Comparison of ENCODE assay signal across 8 cellular contexts in genomic region chr1:59971464-59971911, GRCh38. TPM values are rescaled to one million over a fixed set of nuclear protein-coding genes. Genes with fewer than 3 reads are reported as not detected.
DNase-seq lines count a peak whose midpoint lies in the region; ATAC-seq, FAIRE-seq and TF ChIP-seq lines count a peak whose summit lies in the region.

No MANE protein-coding gene starts in this region.

- no peaks in the 10 kb centered on the region for H3K4me1 ChIP-seq in GM12878 (ENCODE audit: control insufficient read depth, insufficient read depth, low read length)

- in situ Hi-C loops in GM12878 (cut with MboI): no loop called here

- no peaks in the 10 kb centered on the region for H4K20me1 ChIP-seq in GM12878 (ENCODE audit: control insufficient read depth, insufficient read depth)

- SMC1A ChIA-PET in GM12878 (lab: Charles Lee; ENCODE audit: uncharacterized antibody, unreplicated experiment): interaction anchor here (0.6 to 0.7 kb wide), 2 partner anchors 24 to 794 kb away, joined by 3 to 4 read pairs; no protein-coding TSS in a partner anchor

- H3K36me3 ChIP-seq in GM12878 (ENCODE audit: control insufficient read depth in 2 of 2, insufficient read depth in 2 of 2, low read length in 1 of 2): no peaks in the 10 kb centered on the region

- TF ChIP-seq CTCF in GM12878 (IDR thresholded peaks at IDR 0.05 in 2 of 3, conservative IDR thresholded peaks at IDR 0.05 in 1 of 3; ENCODE audit: control insufficient read depth in 2 of 3, extremely low read depth in 1 of 3, insufficient read depth in 1 of 3, low read depth in 3 of 3, low read length in 3 of 3): peak; percentile 87 to 90 (median 90)

- no peaks in the 10 kb centered on the region for H3K79me2 ChIP-seq in GM12878 (ENCODE audit: control insufficient read depth, insufficient read depth, low read length)

- BruUV-seq in GM12878 (replicated peaks; lab: Mats Ljungman, UMichigan): no TSS peak

- DNase-seq in DMS53 treated with DMSO at 0.1 percent for 48 hours (lab: John Stamatoyannopoulos, UW; ENCODE audit: unreplicated experiment) (peak; percentile 87), GOT3 (lab: John Stamatoyannopoulos, UW) (peak; percentile 31), NCI-H1048 (lab: John Stamatoyannopoulos, UW) (peak; percentile 37), SKM-1 (lab: John Stamatoyannopoulos, UW; ENCODE audit: unreplicated experiment) (peak; percentile 40), GM12878 (ENCODE audit: low read depth, low spot score) (no peak), iPS DF 4.7 (ENCODE audit: extremely low read depth, low spot score) (peak; percentile 30), skeletal muscle cell (ENCODE audit: low read depth) (no peak)

- TF ChIP-seq RAD21 in GM12878 (IDR thresholded peaks at IDR 0.05; ENCODE audit: insufficient read depth, low read depth, low read length): peak; percentile 68

- POLR2A ChIA-PET in GM12878 (lab: Charles Lee): no interaction called here

- FAIRE-seq in GM12878 (lab: Jason Lieb, UNC): peak; percentile 49

- H3K9me3 ChIP-seq in GM12878 (replicated peaks; ENCODE audit: control insufficient read depth, insufficient read depth, low read length): no peaks in the 10 kb centered on the region

- H3K27me3 ChIP-seq in GM12878 (replicated peaks in 1 of 2; ENCODE audit: control insufficient read depth in 2 of 2, insufficient read depth in 2 of 2, low read length in 1 of 2): no peaks in the 10 kb centered on the region

- no peak overlapping the region for H3K9ac ChIP-seq in GM12878 (ENCODE audit: control insufficient read depth, insufficient read depth, low read length)

- H3K4me3 ChIP-seq in GM12878 (no peak overlapping the region), skeletal muscle cell (ENCODE audit: low read depth, low read length) (peak overlapping the region; percentile 15)

- intact Hi-C loops in GM12878 (cut with micrococcal nuclease; ENCODE audit: unreplicated experiment): loop anchor here (5.0 to 10.0 kb wide), 4 partner anchors 183 to 1616 kb away; no protein-coding TSS in a partner anchor

- RAD21 ChIA-PET in GM12878 (lab: Charles Lee; ENCODE audit: unreplicated experiment): interaction anchor here (0.8 to 1.7 kb wide), 6 partner anchors 12 to 1617 kb away, joined by 3 to 8 read pairs (median 4); no protein-coding TSS in a partner anchor

- no peak overlapping the region for H3K27ac ChIP-seq in GM12878 (ENCODE audit: control insufficient read depth, insufficient read depth)

- H3K4me2 ChIP-seq in GM12878 (ENCODE audit: control insufficient read depth, insufficient read depth): no peak overlapping the region

- no peak overlapping the region for H2AFZ ChIP-seq in GM12878 (ENCODE audit: control insufficient read depth, low read depth, low read length)

- CTCF ChIA-PET in GM12878 (lab: Yijun Ruan, JAX): interaction anchor here (0.6 to 4.0 kb wide), 29 partner anchors 10 to 1870 kb away, joined by 3 to 37 read pairs (median 4); partner anchors contain the start of gene HOOK1

- no peak for TF ChIP-seq EP300 in GM12878 (IDR thresholded peaks at IDR 0.05; ENCODE audit: borderline replicate concordance in 1 of 2, control insufficient read depth in 1 of 2, low read depth in 2 of 2, low read length in 2 of 2)

- WGBS in GM12878 (ENCODE audit: insufficient coverage, insufficient replicate concordance, low lambda C conversion rate, missing lambda C conversion rate): 10% methylated on average over 19 of the region's 19 CpGs

- ATAC-seq in GM12878 (peak; percentile 86), HG03108 (IDR thresholded peaks at IDR 0.05; ENCODE audit: unreplicated experiment) (no peak)

- no peak for TF ChIP-seq POLR2A in GM12878 (IDR thresholded peaks at IDR 0.05; ENCODE audit: low read depth, low read length)

TF ChIP-seq in GM12878, 131 proteins besides CTCF, POLR2A, EP300 and RAD21:
- TF ChIP-seq SMC3 (IDR thresholded peaks at IDR 0.05; ENCODE audit: borderline replicate concordance, low read length): peak; percentile 27
- TF ChIP-seq STAT3 (IDR thresholded peaks at IDR 0.05; ENCODE audit: low read depth, low read length): no peak
- TF ChIP-seq FOXM1 (IDR thresholded peaks at IDR 0.05; ENCODE audit: low read depth, low read length): no peak
- TF ChIP-seq IKZF2 (IDR thresholded peaks at IDR 0.05): peak; percentile 12 to 30; a peak in 1 of 4 replicates
- TF ChIP-seq ZNF207 (IDR thresholded peaks at IDR 0.05; ENCODE audit: borderline replicate concordance): 0 out of 2 replicates have a peak, but pooled peaks have one; percentile 47
- TF ChIP-seq IKZF1 (conservative IDR thresholded peaks at IDR 0.05): 0 out of 2 replicates have a peak, but pooled peaks have one; percentile 41
- peak; percentile 92 for TF ChIP-seq RUNX3 (IDR thresholded peaks at IDR 0.05; ENCODE audit: low read length)
- peak; percentile 77 for TF ChIP-seq CBFB (IDR thresholded peaks at IDR 0.05; ENCODE audit: low read depth)
- no peak for TF ChIP-seq SRF (IDR thresholded peaks at IDR 0.05; ENCODE audit: low read depth in 2 of 2, low read length in 2 of 2)
- no peak for TF ChIP-seq EED (IDR thresholded peaks at IDR 0.05; ENCODE audit: low read depth)

RNA-seq across cellular contexts. Expression of gene CYP2J2, which starts 44.9 kb away (rescaled TPM):
- total RNA-seq in GM12878 (2013; cell fraction: nucleolus; rRNA removed): 0.23 and 0.24 TPM in 2 replicates
- total RNA-seq in GM12878 (2014; rRNA removed) (0.05 and 0.06 TPM in 2 replicates), GM12878 (2014; rRNA removed; fragmentation: Illumina TruSeq; extraction: Trizol) (0.09 TPM in 2 replicates), GM12878 (2021) (0.08 and 0.15 TPM in 2 replicates)
- polyA plus RNA-seq in GM12878 (2011; ENCODE audit: low read depth): not detected
- polyA plus RNA-seq in GM12878 (2011; rRNA removed) (0.33 and 0.34 TPM in 2 replicates), GM12878 (2014; fragmentation: Illumina TruSeq; extraction: Trizol) (0.10 and 0.17 TPM in 2 replicates), GM12878 (2014; fragmentation: Nextera tagmentation; extraction: Ambion mirVana) (not detected), GM12878 (2014; rRNA removed) (0.09 TPM in 1 of 2 replicates, not detected in the other), GM12878 (2016; fragmentation: Nextera tagmentation; extraction: Ambion mirVana) (under 1 TPM in 1 of 2 experiments, not detected in 1; 0.12 TPM)
- 0.18 and 0.24 TPM in 2 replicates for polyA plus RNA-seq in GM12878 (2011; cell fraction: cytosol; rRNA removed)
- polyA plus RNA-seq in GM12878 (2011; cell fraction: nucleus; rRNA removed): 0.75 and 0.80 TPM in 2 replicates
- polyA plus RNA-seq in GM12878 (2012): 0.06 TPM in 1 of 2 replicates, not detected in the other
- 0.29 and 0.41 TPM in 2 replicates for polyA minus RNA-seq in GM12878 (2011; rRNA and poly(A)+ RNA removed)
- polyA minus RNA-seq in GM12878 (2011; cell fraction: cytosol; rRNA and poly(A)+ RNA removed): not detected in 2 replicates
- 0.12 and 0.29 TPM in 2 replicates for polyA minus RNA-seq in GM12878 (2011; cell fraction: nucleus; rRNA and poly(A)+ RNA removed)

Comparison
In these comparisons a context has a peak if more than half of its experiments do, and no peak if none do; other contexts are left out.
1. DNase-seq: peak in DMS53 treated with DMSO at 0.1 percent for 48 hours (single experiment), GOT3 (single experiment), NCI-H1048 (single experiment), SKM-1 (single experiment) and iPS DF 4.7 (single experiment); none in GM12878 (single experiment) and skeletal muscle cell (single experiment).